In genomic region chr17:28385037-28385797, GRCh38 we compare ENCODE assay signal across 10 cellular contexts. TPM values are rescaled to one million over a fixed set of nuclear protein-coding genes. Genes with fewer than 3 reads are reported as not detected.
DNase-seq lines count a peak whose midpoint lies in the region; ATAC-seq and TF ChIP-seq lines count a peak whose summit lies in the region.
"Had no signal": no experiment of that assay in that cellular context is flagged by ENCODE, and none has a peak within 500 bp of the region (broad histone marks: within the 10 kb centered on the region; RNA-seq: fewer than 3 reads in every experiment).

No MANE protein-coding gene starts in this region.

- H3K4me3 ChIP-seq in H7 (ENCODE audit: insufficient read depth, low read depth, low read length) (peak overlapping the region; percentile 63), PC-9 (peak overlapping the region; percentile 84), SK-N-SH (ENCODE audit: low read depth in 2 of 2, low read length in 1 of 2) (no peak overlapping the region)

- ATAC-seq in left ventricle myocardium superior: peak; percentile 32
- ATAC-seq in GM21381 (IDR thresholded peaks at IDR 0.05; ENCODE audit: unreplicated experiment): no peak

- no peak for TF ChIP-seq RAD21 in SK-N-SH (IDR thresholded peaks at IDR 0.05; ENCODE audit: low read length)

- no peak for TF ChIP-seq EP300 in SK-N-SH (IDR thresholded peaks at IDR 0.05; ENCODE audit: borderline replicate concordance in 1 of 2, low read depth in 1 of 2, low read length in 1 of 2)

- no peak for TF ChIP-seq CTCF in PC-9 (conservative IDR thresholded peaks at IDR 0.05)
- TF ChIP-seq CTCF in SK-N-SH (IDR thresholded peaks at IDR 0.05): no peak

- intact Hi-C loops in PC-9 (cut with micrococcal nuclease; ENCODE audit: unreplicated experiment): no loop called here
- intact Hi-C loops in left ventricle myocardium superior (cut with micrococcal nuclease): no loop called here

- H3K4me1 ChIP-seq in PC-9 (replicated peaks; ENCODE audit: insufficient read depth) (peaks cover 31% of the 10 kb centered on the region), SK-N-SH (ENCODE audit: control insufficient read depth in 1 of 2, insufficient read depth in 2 of 2, low read depth in 1 of 2, low read length in 1 of 2) (peaks cover 3 to 11% of the 10 kb centered on the region in 2 experiments; a peak in 2 of 4 replicates)

- H3K27me3 ChIP-seq in H7 (ENCODE audit: control insufficient read depth, insufficient read depth, low read length) (peaks cover 59% of the 10 kb centered on the region), PC-9 (ENCODE audit: insufficient read depth, low read depth) (no peaks in the 10 kb centered on the region), SK-N-SH (ENCODE audit: insufficient read depth) (no peaks in the 10 kb centered on the region)

- 96% methylated on average over 18 of the region's 37 CpGs for whole genome bisulfite sequencing in SK-N-SH (ENCODE audit: low lambda C conversion rate)

- H2AFZ ChIP-seq in PC-9 (peak overlapping the region; percentile 98), SK-N-SH (ENCODE audit: low read depth) (no peak overlapping the region)

- H3K9me3 ChIP-seq in PC-9 (ENCODE audit: insufficient read depth, low read depth) (no peaks in the 10 kb centered on the region), SK-N-SH (no peaks in the 10 kb centered on the region)

- no peaks in the 10 kb centered on the region for H3K9me2 ChIP-seq in PC-9 (ENCODE audit: insufficient read depth)
- H3K9me2 ChIP-seq in SK-N-SH: no peaks in the 10 kb centered on the region

- no peaks in the 10 kb centered on the region for H3K36me3 ChIP-seq in H7 (replicated peaks; ENCODE audit: control insufficient read depth, insufficient read depth, low read length)
- H3K36me3 ChIP-seq in PC-9 (ENCODE audit: low read depth): peaks cover 10% of the 10 kb centered on the region; the same call in 1 of the 2 replicates
- H3K36me3 ChIP-seq in SK-N-SH (replicated peaks in 1 of 2; ENCODE audit: control insufficient read depth in 1 of 2, insufficient read depth in 2 of 2, low read length in 1 of 2): peaks cover 24 to 26% of the 10 kb centered on the region in 2 experiments

- no peaks in the 10 kb centered on the region; the same call in 1 of the 2 replicates for H4K20me1 ChIP-seq in PC-9 (ENCODE audit: insufficient read depth)
- 0 out of 2 replicates have a peak, but pooled peaks cover 4% of the 10 kb centered on the region for H4K20me1 ChIP-seq in SK-N-SH (ENCODE audit: insufficient read depth)

- H3K27ac ChIP-seq in PC-9 (peak overlapping the region; percentile 79), SK-N-SH (ENCODE audit: low read depth in 2 of 2, low read length in 1 of 2) (no peak overlapping the region)
- H3K27ac ChIP-seq: HL-60 had no signal

- H3K79me2 ChIP-seq in PC-9 (ENCODE audit: low read depth) (peaks cover 11% of the 10 kb centered on the region; the same call in 1 of the 2 replicates), SK-N-SH (ENCODE audit: insufficient read depth) (peaks cover 13% of the 10 kb centered on the region; the same call in 1 of the 2 replicates)

- H3F3A ChIP-seq in PC-9 (ENCODE audit: insufficient read depth, low read depth): peaks cover 34% of the 10 kb centered on the region
- H3F3A ChIP-seq in SK-N-SH (replicated peaks; ENCODE audit: insufficient read depth): no peaks in the 10 kb centered on the region

- no TSS peak for BruUV-seq in PC-9 (replicated peaks; lab: Mats Ljungman, UMichigan)

- H3K4me2 ChIP-seq in PC-9 (peak overlapping the region; percentile 94), SK-N-SH (no peak overlapping the region)

- H3K9ac ChIP-seq in SK-N-SH: no peak overlapping the region

- no peak for DNase-seq in H7
- peak; percentile 66 to 77 for DNase-seq in PC-9
- DNase-seq in left ventricle myocardium superior: no peak
- peak; percentile 44 for DNase-seq in stimulated activated CD8-positive, alpha-beta memory T cell treated with anti-CD3 and anti-CD28 coated beads, Interleukin-4, amount 100 ng/mL, for 48 hours
- DNase-seq in NCI-H2081 (lab: John Stamatoyannopoulos, UW): no peak
- no peak for DNase-seq in SK-N-SH
- no peak for DNase-seq in activated effector memory CD4-positive, alpha-beta T cell treated with anti-CD3 and anti-CD28 coated beads, Interleukin-2, amount 50 U/mL, for 16 hours

- CTCF ChIA-PET in PC-9 (lab: Charles Lee): interaction anchor here (0.5 kb wide), 1 partner anchor 494 kb away, joined by 6 read pairs; no protein-coding TSS in a partner anchor
- CTCF ChIA-PET in SK-N-SH (lab: Yijun Ruan, JAX): no interaction called here

- POLR2A ChIA-PET in PC-9 (lab: Charles Lee; ENCODE audit: unreplicated experiment): interaction anchor here (1.3 kb wide), 1 partner anchor 49 kb away, joined by 8 read pairs; no protein-coding TSS in a partner anchor
- POLR2A ChIA-PET in SK-N-SH (lab: Yijun Ruan, JAX): interaction anchor here (1.2 kb wide), 1 partner anchor 13 kb away, joined by 3 read pairs; no protein-coding TSS in a partner anchor

TF ChIP-seq in SK-N-SH, 30 proteins besides CTCF, POLR2A, EP300 and RAD21:
- no peak for TF ChIP-seq MAX (IDR thresholded peaks at IDR 0.05; ENCODE audit: low read depth)
- TF ChIP-seq ZBTB33 (IDR thresholded peaks at IDR 0.05; ENCODE audit: borderline replicate concordance, low read depth): no peak
- no peak for TF ChIP-seq SIN3A (IDR thresholded peaks at IDR 0.05; ENCODE audit: borderline replicate concordance, low read depth, low read length)
- no peak for TF ChIP-seq MXI1 (IDR thresholded peaks at IDR 0.05; ENCODE audit: low read depth, low read length)
- no peak for TF ChIP-seq POLR2AphosphoS5 (IDR thresholded peaks at IDR 0.05; ENCODE audit: low read depth, low read length)
- TF ChIP-seq ELF1 (IDR thresholded peaks at IDR 0.05): no peak
- no peak for TF ChIP-seq EZH2phosphoT487 (IDR thresholded peaks at IDR 0.05; ENCODE audit: borderline replicate concordance, low read depth)
- TF ChIP-seq, protein P1, sequence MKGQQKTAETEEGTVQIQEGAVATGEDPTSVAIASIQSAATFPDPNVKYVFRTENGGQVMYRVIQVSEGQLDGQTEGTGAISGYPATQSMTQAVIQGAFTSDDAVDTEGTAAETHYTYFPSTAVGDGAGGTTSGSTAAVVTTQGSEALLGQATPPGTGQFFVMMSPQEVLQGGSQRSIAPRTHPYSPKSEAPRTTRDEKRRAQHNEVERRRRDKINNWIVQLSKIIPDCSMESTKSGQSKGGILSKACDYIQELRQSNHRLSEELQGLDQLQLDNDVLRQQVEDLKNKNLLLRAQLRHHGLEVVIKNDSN (IDR thresholded peaks at IDR 0.05; ENCODE audit: borderline replicate concordance, low read depth): no peak
- no peak for TF ChIP-seq RXRA (IDR thresholded peaks at IDR 0.05; ENCODE audit: borderline replicate concordance, low read depth)

RNA-seq across cellular contexts. Expression of gene SARM1, which starts 13.7 kb away (rescaled TPM):
- total RNA-seq in H7 (2014; rRNA removed; shearing (Covaris generic)): 0.62 and 1.7 TPM in 2 replicates
- total RNA-seq in PC-9 (2021): 7.3 and 8.6 TPM in 2 replicates
- total RNA-seq in left ventricle myocardium superior: 4.2 TPM
- 17.4 and 17.9 TPM in 2 replicates for polyA plus RNA-seq in SK-N-SH (2012; rRNA removed)
- polyA plus RNA-seq in SK-N-SH (2012; cell fraction: cytosol; rRNA removed): 5.9 and 12.5 TPM in 2 replicates
- polyA plus RNA-seq in SK-N-SH (2012; cell fraction: nucleus; rRNA removed): 40.1 and 57.3 TPM in 2 replicates

RNA-seq across cellular contexts. Expression of gene VTN, which starts 15.1 kb away (rescaled TPM):
- total RNA-seq in H7 (2014; rRNA removed; shearing (Covaris generic)): 0.04 and 0.14 TPM in 2 replicates
- total RNA-seq in PC-9 (2021): not detected in 2 replicates
- 38.1 TPM for total RNA-seq in left ventricle myocardium superior
- polyA plus RNA-seq in SK-N-SH (2012; rRNA removed): 1.2 and 1.6 TPM in 2 replicates
- polyA plus RNA-seq in SK-N-SH (2012; cell fraction: cytosol; rRNA removed): 0.37 and 0.64 TPM in 2 replicates
- polyA plus RNA-seq in SK-N-SH (2012; cell fraction: nucleus; rRNA removed): 7.0 and 7.4 TPM in 2 replicates

RNA-seq across cellular contexts. Expression of gene SEBOX, which starts 20.2 kb away (rescaled TPM):
- total RNA-seq in H7 (2014; rRNA removed; shearing (Covaris generic)): not detected in 2 replicates
- total RNA-seq in PC-9 (2021) (not detected in 2 replicates), left ventricle myocardium superior (not detected)
- not detected in 2 replicates for polyA plus RNA-seq in SK-N-SH (2012; rRNA removed)
- polyA plus RNA-seq in SK-N-SH (2012; cell fraction: cytosol; rRNA removed): not detected in 2 replicates
- not detected in 2 replicates for polyA plus RNA-seq in SK-N-SH (2012; cell fraction: nucleus; rRNA removed)
- polyA plus RNA-seq: adipose tissue had no signal

RNA-seq across cellular contexts. Expression of gene SLC46A1, which starts 20.8 kb away (rescaled TPM):
- 5.7 and 6.7 TPM in 2 replicates for total RNA-seq in H7 (2014; rRNA removed; shearing (Covaris generic))
- total RNA-seq in PC-9 (2021) (12.6 and 14.9 TPM in 2 replicates), left ventricle myocardium superior (7.9 TPM)
- 4.2 and 4.3 TPM in 2 replicates for polyA plus RNA-seq in SK-N-SH (2012; rRNA removed)
- 2.4 and 3.4 TPM in 2 replicates for polyA plus RNA-seq in SK-N-SH (2012; cell fraction: cytosol; rRNA removed)
- 7.2 and 8.2 TPM in 2 replicates for polyA plus RNA-seq in SK-N-SH (2012; cell fraction: nucleus; rRNA removed)

RNA-seq across cellular contexts. Expression of gene POLDIP2, which starts 27.9 kb away (rescaled TPM):
- 115 and 130 TPM in 2 replicates for total RNA-seq in H7 (2014; rRNA removed; shearing (Covaris generic))
- 84.5 and 98.2 TPM in 2 replicates for total RNA-seq in PC-9 (2021)
- total RNA-seq in left ventricle myocardium superior: 157 TPM
- 96.1 and 98.1 TPM in 2 replicates for polyA plus RNA-seq in SK-N-SH (2012; rRNA removed)
- polyA plus RNA-seq in SK-N-SH (2012; cell fraction: cytosol; rRNA removed): 71.4 and 94.2 TPM in 2 replicates
- polyA plus RNA-seq in SK-N-SH (2012; cell fraction: nucleus; rRNA removed): 59.1 and 62.2 TPM in 2 replicates

Comparison
In these comparisons a context has a peak if more than half of its experiments do, and no peak if none do; other contexts are left out.
1. DNase-seq: peak in PC-9 (2 of 2) and stimulated activated CD8-positive, alpha-beta memory T cell treated with anti-CD3 and anti-CD28 coated beads, Interleukin-4, amount 100 ng/mL, for 48 hours (single experiment); none in H7 (single experiment), left ventricle myocardium superior (single experiment), NCI-H2081 (0 of 2), SK-N-SH (single experiment) and activated effector memory CD4-positive, alpha-beta T cell treated with anti-CD3 and anti-CD28 coated beads, Interleukin-2, amount 50 U/mL, for 16 hours (single experiment).
2. H3K4me3 ChIP-seq: peak in H7 (single experiment) and PC-9 (single experiment); none in SK-N-SH (0 of 2).
3. RNA of gene VTN, which starts 15.1 kb away (total RNA-seq): 38.1 TPM in left ventricle myocardium superior (single experiment); 0.04 to 0.14 TPM in H7 and not detected in PC-9; every median in the first group is over 10 times any median in the second.